Comparison of ENCODE assay signal across 21 cellular contexts in the genomic region with DNA sequence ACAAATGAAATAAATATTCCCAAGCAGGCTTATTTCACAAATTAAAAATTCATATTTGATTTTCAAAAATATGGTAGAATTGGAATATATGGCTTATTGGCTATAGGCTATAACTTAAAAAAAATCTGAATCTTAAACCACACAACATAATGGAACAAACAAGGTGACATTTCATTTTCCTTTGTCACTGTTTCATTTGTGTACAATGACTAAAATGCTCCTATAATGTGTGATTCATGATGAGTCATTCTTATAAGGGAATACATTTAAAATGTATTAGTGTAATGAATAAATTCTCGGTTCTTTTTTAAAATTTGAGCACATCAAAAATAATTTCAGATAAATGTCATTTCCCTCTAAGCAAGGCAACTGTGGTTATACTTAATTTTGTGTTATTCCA.
DNase-seq lines count a peak whose midpoint lies in the region; ATAC-seq and TF ChIP-seq lines count a peak whose summit lies in the region.
"Had no signal": no experiment of that assay in that cellular context is flagged by ENCODE, and none has a peak within 500 bp of the region (broad histone marks: within the 10 kb centered on the region; RNA-seq: fewer than 3 reads in every experiment).

No MANE protein-coding gene starts in this region.

- H3K36me3 ChIP-seq in Panc1 (ENCODE audit: control insufficient read depth, insufficient read depth, low read length), result no peaks in the 10 kb centered on the region; the same call in 1 of the 2 replicates
- H3K36me3 ChIP-seq: neural progenitor cell, suprapubic skin, vagina had no signal

- ATAC-seq in Panc1, result no peak
- ATAC-seq: mucosa of descending colon, T-helper 17 cell had no signal

- no peak overlapping the region for H3K27ac ChIP-seq in Panc1 (ENCODE audit: low read length)
- H3K27ac ChIP-seq: neural progenitor cell, psoas muscle, suprapubic skin, vagina, VCaP had no signal

- intact Hi-C loops in Panc1 (cut with micrococcal nuclease; ENCODE audit: unreplicated experiment), result no loop called here

- no peaks in the 10 kb centered on the region for H3K27me3 Mint-ChIP-seq in activated naive CD8-positive, alpha-beta T cell
- peaks cover 5% of the 10 kb centered on the region for H3K27me3 Mint-ChIP-seq in activated naive CD8-positive, alpha-beta T cell treated with anti-CD3 and anti-CD28 coated beads for 36 hours
- H3K27me3 Mint-ChIP-seq: activated CD4-positive, alpha-beta memory T cell treated with anti-CD3 and anti-CD28 coated beads for 36 hours; T-helper 17 cell had no signal

- peaks cover 6% of the 10 kb centered on the region for H3K4me1 ChIP-seq in Panc1 (ENCODE audit: control insufficient read depth, insufficient read depth, low read length)
- H3K4me1 ChIP-seq: suprapubic skin, vagina had no signal

- in situ Hi-C loops in Panc1 (cut with HindIII; ENCODE audit: low pct_unique_long_range_greater_than_20kb, low sequenced_read_pairs), result no loop called here

- CTCF ChIA-PET in Panc1 (lab: Charles Lee) (no interaction called here), GM10248 (lab: Yijun Ruan, JAX) (no interaction called here)

- H3K27me3 ChIP-seq in Panc1 (ENCODE audit: control insufficient read depth, insufficient read depth, low read length), result no peaks in the 10 kb centered on the region
- H3K27me3 ChIP-seq: neural progenitor cell, suprapubic skin, vagina had no signal

- peak overlapping the region; percentile 29 for H3K27ac Mint-ChIP-seq in activated naive CD8-positive, alpha-beta T cell
- H3K27ac Mint-ChIP-seq in activated naive CD8-positive, alpha-beta T cell treated with anti-CD3 and anti-CD28 coated beads for 36 hours, result no peak overlapping the region
- H3K27ac Mint-ChIP-seq: activated CD4-positive, alpha-beta memory T cell treated with anti-CD3 and anti-CD28 coated beads for 36 hours; neural progenitor cell; T-helper 17 cell had no signal

- H3K36me3 Mint-ChIP-seq in activated naive CD8-positive, alpha-beta T cell, result no peaks in the 10 kb centered on the region
- H3K36me3 Mint-ChIP-seq in activated naive CD8-positive, alpha-beta T cell treated with anti-CD3 and anti-CD28 coated beads for 36 hours, result no peaks in the 10 kb centered on the region
- H3K36me3 Mint-ChIP-seq: activated CD4-positive, alpha-beta memory T cell treated with anti-CD3 and anti-CD28 coated beads for 36 hours; neural progenitor cell had no signal

- no peak for DNase-seq in activated naive CD8-positive, alpha-beta T cell treated with anti-CD3 and anti-CD28 coated beads for 36 hours
- DNase-seq in Panc1 (ENCODE audit: low read depth, low spot score), result peak; percentile 58
- DNase-seq in epithelial cell of esophagus (ENCODE audit: low read depth), result peak; percentile 44
- no peak for DNase-seq in GM10248 (ENCODE audit: extremely low spot score)
- no peak for DNase-seq in NCI-H526 treated with DMSO at 0.1 percent for 48 hours (lab: John Stamatoyannopoulos, UW)
- no peak for DNase-seq in iPS-NIHi11 (ENCODE audit: low spot score)
- no peak for DNase-seq in COR-L47 (lab: John Stamatoyannopoulos, UW)
- DNase-seq: activated CD4-positive, alpha-beta memory T cell treated with anti-CD3 and anti-CD28 coated beads for 36 hours; activated T-cell treated with anti-CD3 and anti-CD28 coated beads, Interleukin-2, amount 50 U/mL, for 1 hour; mucosa of descending colon; NCI-H1105; NCI-H524 treated with DMSO at 0.1 percent for 48 hours; psoas muscle; SHP77 treated with DMSO at 0.1 percent for 48 hours; stimulated activated CD4-positive, alpha-beta T cell treated with anti-CD3 and anti-CD28 coated beads, Interleukin-4, amount 100 ng/mL, for 4 hours; T-helper 17 cell had no signal

- H3K4me3 Mint-ChIP-seq in activated naive CD8-positive, alpha-beta T cell, result no peak overlapping the region
- H3K4me3 Mint-ChIP-seq in activated naive CD8-positive, alpha-beta T cell treated with anti-CD3 and anti-CD28 coated beads for 36 hours, result no peak overlapping the region
- H3K4me3 Mint-ChIP-seq: activated CD4-positive, alpha-beta memory T cell treated with anti-CD3 and anti-CD28 coated beads for 36 hours; neural progenitor cell; T-helper 17 cell had no signal

- H3K4me1 Mint-ChIP-seq in activated naive CD8-positive, alpha-beta T cell (ENCODE audit: low read depth), result peaks cover 11% of the 10 kb centered on the region
- peaks cover 11% of the 10 kb centered on the region for H3K4me1 Mint-ChIP-seq in activated naive CD8-positive, alpha-beta T cell treated with anti-CD3 and anti-CD28 coated beads for 36 hours

- H3K9me3 Mint-ChIP-seq in activated naive CD8-positive, alpha-beta T cell (ENCODE audit: low read depth), result no peaks in the 10 kb centered on the region
- H3K9me3 Mint-ChIP-seq in activated naive CD8-positive, alpha-beta T cell treated with anti-CD3 and anti-CD28 coated beads for 36 hours, result peaks cover 2% of the 10 kb centered on the region
- H3K9me3 Mint-ChIP-seq: activated CD4-positive, alpha-beta memory T cell treated with anti-CD3 and anti-CD28 coated beads for 36 hours; neural progenitor cell had no signal

- POLR2A ChIA-PET in Panc1 (lab: Charles Lee) (no interaction called here), GM10248 (lab: Yijun Ruan, JAX) (no interaction called here)

- TF ChIP-seq CTCF in Panc1 (IDR thresholded peaks at IDR 0.05) (no peak), epithelial cell of esophagus (IDR thresholded peaks at IDR 0.05; ENCODE audit: insufficient read depth, low read depth, low read length, missing control alignments) (no peak), GM10248 (IDR thresholded peaks at IDR 0.05; ENCODE audit: control extremely low read depth, extremely low read depth, low read depth, missing control alignments) (no peak)

- BruUV-seq in Panc1 (replicated peaks; lab: Mats Ljungman, UMichigan), result no TSS peak

- H3K9me3 ChIP-seq in Panc1 (ENCODE audit: control insufficient read depth, insufficient read depth, low read depth, low read length), result no peaks in the 10 kb centered on the region
- H3K9me3 ChIP-seq: mucosa of descending colon, psoas muscle, suprapubic skin, vagina had no signal

- H3K4me3 ChIP-seq in Panc1 (ENCODE audit: low read depth in 2 of 2, low read length in 2 of 2) (no peak overlapping the region), epithelial cell of esophagus (ENCODE audit: low read length) (no peak overlapping the region)
- H3K4me3 ChIP-seq: mucosa of descending colon, neural progenitor cell, psoas muscle, suprapubic skin, vagina had no signal

Comparison
In these comparisons a context has a peak if more than half of its experiments do, and no peak if none do; other contexts are left out.
1. DNase-seq: peak in Panc1 (single experiment) and epithelial cell of esophagus (single experiment); none in activated naive CD8-positive, alpha-beta T cell treated with anti-CD3 and anti-CD28 coated beads for 36 hours (single experiment), GM10248 (single experiment), NCI-H526 treated with DMSO at 0.1 percent for 48 hours (single experiment), iPS-NIHi11 (single experiment) and COR-L47 (single experiment).